ENCODE assay signal across 1 cellular context in the genomic region with DNA sequence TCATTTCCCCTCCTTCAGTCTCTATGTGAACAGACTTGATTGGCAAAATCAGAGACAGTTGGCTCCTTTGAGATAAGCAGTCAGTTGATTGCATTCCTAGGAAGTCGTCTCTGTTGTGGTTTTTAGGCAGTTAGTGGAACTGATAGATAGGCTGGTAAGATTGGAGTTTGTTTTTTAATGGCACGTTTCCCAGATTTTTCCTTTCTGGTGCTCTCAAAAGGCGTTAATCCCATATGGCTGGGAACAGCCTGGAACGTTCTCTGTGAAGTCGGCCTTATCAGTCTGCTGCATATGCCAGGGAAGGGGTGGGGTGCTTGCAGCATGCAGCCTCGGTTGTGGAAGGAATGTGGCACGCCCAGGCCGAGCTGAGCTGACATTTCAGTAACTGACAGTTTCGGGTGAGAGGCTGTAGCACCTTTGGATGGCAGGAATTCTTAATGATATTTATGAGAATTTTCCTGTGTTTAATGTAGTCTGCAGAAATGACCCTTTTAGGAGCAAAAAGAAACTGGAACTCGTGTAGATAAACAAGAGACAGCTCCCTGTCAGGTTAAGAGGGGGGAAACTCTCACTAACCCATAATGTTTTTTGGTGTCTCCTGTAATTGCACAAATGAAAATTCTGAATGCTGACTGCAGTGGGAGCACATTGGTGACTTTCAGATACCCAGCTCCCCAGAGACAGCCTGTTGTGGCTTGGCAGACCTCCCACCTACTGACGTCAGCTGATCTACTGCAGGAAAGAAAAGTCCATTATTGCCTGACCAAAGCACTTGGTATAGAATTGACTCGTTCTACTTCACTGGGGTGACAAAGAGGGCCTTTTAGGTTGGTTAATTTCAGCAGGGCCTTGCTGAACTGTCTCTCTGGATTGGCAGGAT.
TF ChIP-seq lines count a peak whose summit lies in the region.

No MANE protein-coding gene starts in this region.

TF ChIP-seq in K562, 482 proteins besides CTCF, POLR2A, EP300 and RAD21 (continued from another document and continues in another):
- TF ChIP-seq, protein P1, sequence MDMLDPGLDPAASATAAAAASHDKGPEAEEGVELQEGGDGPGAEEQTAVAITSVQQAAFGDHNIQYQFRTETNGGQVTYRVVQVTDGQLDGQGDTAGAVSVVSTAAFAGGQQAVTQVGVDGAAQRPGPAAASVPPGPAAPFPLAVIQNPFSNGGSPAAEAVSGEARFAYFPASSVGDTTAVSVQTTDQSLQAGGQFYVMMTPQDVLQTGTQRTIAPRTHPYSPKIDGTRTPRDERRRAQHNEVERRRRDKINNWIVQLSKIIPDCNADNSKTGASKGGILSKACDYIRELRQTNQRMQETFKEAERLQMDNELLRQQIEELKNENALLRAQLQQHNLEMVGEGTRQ (CRISPR knock-in tag; IDR thresholded peaks at IDR 0.05): no peak
- no peak for TF ChIP-seq WHSC1 (IDR thresholded peaks at IDR 0.05; ENCODE audit: low read length)
- no peak for TF ChIP-seq HNRNPLL (IDR thresholded peaks at IDR 0.05; ENCODE audit: low read depth, low read length, poor library complexity, severe bottlenecking)
- TF ChIP-seq SMC3 (conservative IDR thresholded peaks at IDR 0.05; ENCODE audit: insufficient read depth, low read depth, low read length): no peak
- TF ChIP-seq, protein P2, sequence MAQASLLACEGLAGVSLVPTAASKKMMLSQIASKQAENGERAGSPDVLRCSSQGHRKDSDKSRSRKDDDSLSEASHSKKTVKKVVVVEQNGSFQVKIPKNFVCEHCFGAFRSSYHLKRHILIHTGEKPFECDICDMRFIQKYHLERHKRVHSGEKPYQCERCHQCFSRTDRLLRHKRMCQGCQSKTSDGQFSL (CRISPR knock-in tag; IDR thresholded peaks at IDR 0.05): no peak
- TF ChIP-seq, protein P2 (tag; IDR thresholded peaks at IDR 0.05): no peak
- no peak for TF ChIP-seq ZNF121 (CRISPR knock-in tag; conservative IDR thresholded peaks at IDR 0.05)
- TF ChIP-seq ZNF239 (CRISPR knock-in tag; IDR thresholded peaks at IDR 0.05): peak; percentile 73
- TF ChIP-seq BDP1 (IDR thresholded peaks at IDR 0.05; ENCODE audit: insufficient read depth, insufficient read length): no peak
- TF ChIP-seq KHSRP (IDR thresholded peaks at IDR 0.05): peak; percentile 88
- TF ChIP-seq ZNF24 (IDR thresholded peaks at IDR 0.05): peak; percentile 30; the same call in 1 of the 2 replicates
- no peak for TF ChIP-seq PRMT5 (CRISPR knock-in tag; IDR thresholded peaks at IDR 0.05)
- TF ChIP-seq, protein P3, sequence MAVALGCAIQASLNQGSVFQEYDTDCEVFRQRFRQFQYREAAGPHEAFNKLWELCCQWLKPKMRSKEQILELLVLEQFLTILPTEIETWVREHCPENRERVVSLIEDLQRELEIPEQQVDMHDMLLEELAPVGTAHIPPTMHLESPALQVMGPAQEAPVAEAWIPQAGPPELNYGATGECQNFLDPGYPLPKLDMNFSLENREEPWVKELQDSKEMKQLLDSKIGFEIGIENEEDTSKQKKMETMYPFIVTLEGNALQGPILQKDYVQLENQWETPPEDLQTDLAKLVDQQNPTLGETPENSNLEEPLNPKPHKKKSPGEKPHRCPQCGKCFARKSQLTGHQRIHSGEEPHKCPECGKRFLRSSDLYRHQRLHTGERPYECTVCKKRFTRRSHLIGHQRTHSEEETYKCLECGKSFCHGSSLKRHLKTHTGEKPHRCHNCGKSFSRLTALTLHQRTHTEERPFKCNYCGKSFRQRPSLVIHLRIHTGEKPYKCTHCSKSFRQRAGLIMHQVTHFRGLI (CRISPR knock-in tag; IDR thresholded peaks at IDR 0.05): peak; percentile 67; the same call in 1 of the 2 replicates
- TF ChIP-seq DIDO1 (tag; IDR thresholded peaks at IDR 0.05; ENCODE audit: low read depth): peak; percentile 60; the same call in 1 of the 2 replicates
- TF ChIP-seq, protein P4, sequence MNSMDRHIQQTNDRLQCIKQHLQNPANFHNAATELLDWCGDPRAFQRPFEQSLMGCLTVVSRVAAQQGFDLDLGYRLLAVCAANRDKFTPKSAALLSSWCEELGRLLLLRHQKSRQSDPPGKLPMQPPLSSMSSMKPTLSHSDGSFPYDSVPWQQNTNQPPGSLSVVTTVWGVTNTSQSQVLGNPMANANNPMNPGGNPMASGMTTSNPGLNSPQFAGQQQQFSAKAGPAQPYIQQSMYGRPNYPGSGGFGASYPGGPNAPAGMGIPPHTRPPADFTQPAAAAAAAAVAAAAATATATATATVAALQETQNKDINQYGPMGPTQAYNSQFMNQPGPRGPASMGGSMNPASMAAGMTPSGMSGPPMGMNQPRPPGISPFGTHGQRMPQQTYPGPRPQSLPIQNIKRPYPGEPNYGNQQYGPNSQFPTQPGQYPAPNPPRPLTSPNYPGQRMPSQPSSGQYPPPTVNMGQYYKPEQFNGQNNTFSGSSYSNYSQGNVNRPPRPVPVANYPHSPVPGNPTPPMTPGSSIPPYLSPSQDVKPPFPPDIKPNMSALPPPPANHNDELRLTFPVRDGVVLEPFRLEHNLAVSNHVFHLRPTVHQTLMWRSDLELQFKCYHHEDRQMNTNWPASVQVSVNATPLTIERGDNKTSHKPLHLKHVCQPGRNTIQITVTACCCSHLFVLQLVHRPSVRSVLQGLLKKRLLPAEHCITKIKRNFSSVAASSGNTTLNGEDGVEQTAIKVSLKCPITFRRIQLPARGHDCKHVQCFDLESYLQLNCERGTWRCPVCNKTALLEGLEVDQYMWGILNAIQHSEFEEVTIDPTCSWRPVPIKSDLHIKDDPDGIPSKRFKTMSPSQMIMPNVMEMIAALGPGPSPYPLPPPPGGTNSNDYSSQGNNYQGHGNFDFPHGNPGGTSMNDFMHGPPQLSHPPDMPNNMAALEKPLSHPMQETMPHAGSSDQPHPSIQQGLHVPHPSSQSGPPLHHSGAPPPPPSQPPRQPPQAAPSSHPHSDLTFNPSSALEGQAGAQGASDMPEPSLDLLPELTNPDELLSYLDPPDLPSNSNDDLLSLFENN (IDR thresholded peaks at IDR 0.05; ENCODE audit: low read depth in 2 of 2, low read length in 2 of 2): peak in 1 of 2 experiments; percentile 80; a peak in 2 of 4 replicates
- peak; percentile 93 for TF ChIP-seq ZNF175 (CRISPR knock-in tag; IDR thresholded peaks at IDR 0.05; ENCODE audit: low read depth)
- no peak for TF ChIP-seq SUPT5H (IDR thresholded peaks at IDR 0.05)
- TF ChIP-seq, protein P5, sequence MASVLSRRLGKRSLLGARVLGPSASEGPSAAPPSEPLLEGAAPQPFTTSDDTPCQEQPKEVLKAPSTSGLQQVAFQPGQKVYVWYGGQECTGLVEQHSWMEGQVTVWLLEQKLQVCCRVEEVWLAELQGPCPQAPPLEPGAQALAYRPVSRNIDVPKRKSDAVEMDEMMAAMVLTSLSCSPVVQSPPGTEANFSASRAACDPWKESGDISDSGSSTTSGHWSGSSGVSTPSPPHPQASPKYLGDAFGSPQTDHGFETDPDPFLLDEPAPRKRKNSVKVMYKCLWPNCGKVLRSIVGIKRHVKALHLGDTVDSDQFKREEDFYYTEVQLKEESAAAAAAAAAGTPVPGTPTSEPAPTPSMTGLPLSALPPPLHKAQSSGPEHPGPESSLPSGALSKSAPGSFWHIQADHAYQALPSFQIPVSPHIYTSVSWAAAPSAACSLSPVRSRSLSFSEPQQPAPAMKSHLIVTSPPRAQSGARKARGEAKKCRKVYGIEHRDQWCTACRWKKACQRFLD (CRISPR knock-in tag; IDR thresholded peaks at IDR 0.05): peak; percentile 95
- peak; percentile 94 for TF ChIP-seq KLF16 (IDR thresholded peaks at IDR 0.05)
- TF ChIP-seq ZNF431 (CRISPR knock-in tag; IDR thresholded peaks at IDR 0.05): peak; percentile 55; the same call in 1 of the 2 replicates
- TF ChIP-seq ZNF644 (tag; IDR thresholded peaks at IDR 0.05; ENCODE audit: low read depth): peak; percentile 95
- TF ChIP-seq PRDM10 (IDR thresholded peaks at IDR 0.05; ENCODE audit: partially characterized antibody): peak; percentile 36
- TF ChIP-seq ARID3A (IDR thresholded peaks at IDR 0.05; ENCODE audit: borderline replicate concordance, low read depth, low read length): 0 out of 2 replicates have a peak, but pooled peaks have one; percentile 35
- TF ChIP-seq ZC3H4 (CRISPR knock-in tag; IDR thresholded peaks at IDR 0.05; ENCODE audit: borderline replicate concordance): no peak
- TF ChIP-seq SAP30 (IDR thresholded peaks at IDR 0.05; ENCODE audit: borderline replicate concordance, insufficient read depth, low read depth, low read length, poor library complexity, severe bottlenecking): no peak
- TF ChIP-seq TARDBP (IDR thresholded peaks at IDR 0.05): peak; percentile 81; the same call in 1 of the 2 replicates
- TF ChIP-seq POLR2AphosphoS2 (IDR thresholded peaks at IDR 0.05; ENCODE audit: low read length): no peak
- TF ChIP-seq SFPQ (IDR thresholded peaks at IDR 0.05; ENCODE audit: low read depth, low read length): no peak
- TF ChIP-seq ZNF75A (CRISPR knock-in tag; IDR thresholded peaks at IDR 0.05): 0 out of 2 replicates have a peak, but pooled peaks have one; percentile 39
- TF ChIP-seq ETS1 (conservative IDR thresholded peaks at IDR 0.05; ENCODE audit: control insufficient read depth, low read depth, low read length): 0 out of 2 replicates have a peak, but pooled peaks have one; percentile 19
- no peak for TF ChIP-seq TAF7 (tag; IDR thresholded peaks at IDR 0.05)
- TF ChIP-seq ZNF165 (CRISPR knock-in tag; IDR thresholded peaks at IDR 0.05; ENCODE audit: borderline replicate concordance): no peak
- no peak for TF ChIP-seq KAT8 (IDR thresholded peaks at IDR 0.05; ENCODE audit: low read depth)
- TF ChIP-seq SETDB1 (IDR thresholded peaks at IDR 0.05; ENCODE audit: low read length): no peak
